1 cellular context compared by ENCODE assay signal in the genomic region with DNA sequence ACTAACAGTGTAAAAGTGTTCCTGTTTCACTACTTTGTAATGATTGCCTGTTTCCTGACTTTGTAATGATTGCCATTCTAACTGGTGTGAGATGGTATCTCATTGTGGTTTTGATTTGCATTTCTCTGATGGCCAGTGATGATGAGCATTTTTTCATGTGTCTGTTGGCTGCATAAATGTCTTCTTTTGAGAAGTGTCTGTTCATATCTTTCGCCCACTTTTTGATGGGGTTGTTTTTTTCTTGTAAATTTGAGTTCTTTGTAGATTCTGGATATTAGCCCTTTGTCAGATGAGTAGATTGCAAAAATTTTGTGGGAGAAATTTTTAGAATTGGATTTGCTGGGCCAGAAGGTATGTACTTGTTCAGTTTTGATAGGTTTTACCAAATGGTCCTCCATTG.
TF ChIP-seq lines count a peak whose summit lies in the region.

No MANE protein-coding gene starts in this region.

TF ChIP-seq in K562, 482 proteins besides CTCF, POLR2A, EP300 and RAD21:
- 0 out of 2 replicates have a peak, but pooled peaks have one; percentile 18 for TF ChIP-seq ZNF507 (tag; conservative IDR thresholded peaks at IDR 0.05)
- TF ChIP-seq, protein P1, sequence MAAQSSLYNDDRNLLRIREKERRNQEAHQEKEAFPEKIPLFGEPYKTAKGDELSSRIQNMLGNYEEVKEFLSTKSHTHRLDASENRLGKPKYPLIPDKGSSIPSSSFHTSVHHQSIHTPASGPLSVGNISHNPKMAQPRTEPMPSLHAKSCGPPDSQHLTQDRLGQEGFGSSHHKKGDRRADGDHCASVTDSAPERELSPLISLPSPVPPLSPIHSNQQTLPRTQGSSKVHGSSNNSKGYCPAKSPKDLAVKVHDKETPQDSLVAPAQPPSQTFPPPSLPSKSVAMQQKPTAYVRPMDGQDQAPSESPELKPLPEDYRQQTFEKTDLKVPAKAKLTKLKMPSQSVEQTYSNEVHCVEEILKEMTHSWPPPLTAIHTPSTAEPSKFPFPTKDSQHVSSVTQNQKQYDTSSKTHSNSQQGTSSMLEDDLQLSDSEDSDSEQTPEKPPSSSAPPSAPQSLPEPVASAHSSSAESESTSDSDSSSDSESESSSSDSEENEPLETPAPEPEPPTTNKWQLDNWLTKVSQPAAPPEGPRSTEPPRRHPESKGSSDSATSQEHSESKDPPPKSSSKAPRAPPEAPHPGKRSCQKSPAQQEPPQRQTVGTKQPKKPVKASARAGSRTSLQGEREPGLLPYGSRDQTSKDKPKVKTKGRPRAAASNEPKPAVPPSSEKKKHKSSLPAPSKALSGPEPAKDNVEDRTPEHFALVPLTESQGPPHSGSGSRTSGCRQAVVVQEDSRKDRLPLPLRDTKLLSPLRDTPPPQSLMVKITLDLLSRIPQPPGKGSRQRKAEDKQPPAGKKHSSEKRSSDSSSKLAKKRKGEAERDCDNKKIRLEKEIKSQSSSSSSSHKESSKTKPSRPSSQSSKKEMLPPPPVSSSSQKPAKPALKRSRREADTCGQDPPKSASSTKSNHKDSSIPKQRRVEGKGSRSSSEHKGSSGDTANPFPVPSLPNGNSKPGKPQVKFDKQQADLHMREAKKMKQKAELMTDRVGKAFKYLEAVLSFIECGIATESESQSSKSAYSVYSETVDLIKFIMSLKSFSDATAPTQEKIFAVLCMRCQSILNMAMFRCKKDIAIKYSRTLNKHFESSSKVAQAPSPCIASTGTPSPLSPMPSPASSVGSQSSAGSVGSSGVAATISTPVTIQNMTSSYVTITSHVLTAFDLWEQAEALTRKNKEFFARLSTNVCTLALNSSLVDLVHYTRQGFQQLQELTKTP (IDR thresholded peaks at IDR 0.05; ENCODE audit: low read depth in 1 of 2, partially characterized antibody in 2 of 2), result peak in 1 of 2 experiments; percentile 98
TF ChIP-seq in K562: peak in this region for 2; not testable (repeated sequence) for 480.
